In genomic region chr7:30694218-30694745, GRCh38 we compare ENCODE assay signal across 22 cellular contexts. TPM values are rescaled to one million over a fixed set of nuclear protein-coding genes. Genes with fewer than 3 reads are reported as not detected.
DNase-seq lines count a peak whose midpoint lies in the region; ATAC-seq and TF ChIP-seq lines count a peak whose summit lies in the region.
"Had no signal": no experiment of that assay in that cellular context is flagged by ENCODE, and none has a peak within 500 bp of the region (broad histone marks: within the 10 kb centered on the region; RNA-seq: fewer than 3 reads in every experiment).

No MANE protein-coding gene starts in this region.

- peak; percentile 55 for DNase-seq in Right ventricle myocardium superior
- DNase-seq in cardiac septum (ENCODE audit: low spot score), result no peak
- DNase-seq in heart left ventricle, result peak in 4 of 5 donors; percentile 35 to 63 (median 48)
- DNase-seq in lower lobe of right lung, result no peak
- peak; percentile 49 for DNase-seq in stomach
- no peak for DNase-seq in NCI-H1417 treated with DMSO at 0.1 percent for 48 hours (lab: John Stamatoyannopoulos, UW)
- no peak for DNase-seq in DMS79 (lab: John Stamatoyannopoulos, UW)
- no peak for DNase-seq in brain microvascular endothelial cell
- DNase-seq: activated CD4-positive, alpha-beta T cell treated with anti-CD3 and anti-CD28 coated beads, Interleukin-2, amount 10 ng/mL, durations not matched to agents 7 days and 5 days; activated naive CD4-positive, alpha-beta T cell treated with anti-CD3 and anti-CD28 coated beads for 36 hours; CD8-positive, alpha-beta T cell; dermis blood vessel endothelial cell; GDM1; Karpas-422; naive B cell; NCI-H187; NCI-H526; sigmoid colon; stimulated activated CD8-positive, alpha-beta memory T cell treated with anti-CD3 and anti-CD28 coated beads, Interleukin-4, amount 100 ng/mL, for 48 hours had no signal

- no peak for TF ChIP-seq CTCF in heart left ventricle (IDR thresholded peaks at IDR 0.05)
- no peak for TF ChIP-seq CTCF in lower lobe of right lung (IDR thresholded peaks at IDR 0.05)
- no peak for TF ChIP-seq CTCF in stomach (IDR thresholded peaks at IDR 0.05)
- TF ChIP-seq CTCF in brain microvascular endothelial cell (IDR thresholded peaks at IDR 0.05; ENCODE audit: low read depth, low read length, missing control alignments), result no peak

- TF ChIP-seq POLR2A in heart left ventricle (IDR thresholded peaks at IDR 0.05) (no peak), stomach (IDR thresholded peaks at IDR 0.05) (no peak)

- no peaks in the 10 kb centered on the region for H3K9me3 ChIP-seq in heart left ventricle
- no peaks in the 10 kb centered on the region for H3K9me3 ChIP-seq in lower lobe of right lung
- H3K9me3 ChIP-seq in stomach, result no peaks in the 10 kb centered on the region
- H3K9me3 ChIP-seq: sigmoid colon had no signal

- in situ Hi-C loops in brain microvascular endothelial cell (cut with HindIII; ENCODE audit: low pct_ligation_motif_present, low sequenced_read_pairs), result no loop called here

- no peaks in the 10 kb centered on the region for H3K36me3 ChIP-seq in heart left ventricle
- no peaks in the 10 kb centered on the region for H3K36me3 ChIP-seq in lower lobe of right lung
- H3K36me3 ChIP-seq in stomach, result no peaks in the 10 kb centered on the region
- no peaks in the 10 kb centered on the region for H3K36me3 ChIP-seq in brain microvascular endothelial cell (replicated peaks)
- H3K36me3 ChIP-seq: sigmoid colon had no signal

- H3K27me3 ChIP-seq in heart left ventricle (no peaks in the 10 kb centered on the region), lower lobe of right lung (ENCODE audit: low read depth) (no peaks in the 10 kb centered on the region), stomach (peaks cover 0 to 5% (median 0%) of the 10 kb centered on the region in 3 donors), brain microvascular endothelial cell (replicated peaks) (peaks cover 5% of the 10 kb centered on the region)
- H3K27me3 ChIP-seq: sigmoid colon had no signal

- TF ChIP-seq EP300 in stomach (IDR thresholded peaks at IDR 0.05), result no peak

- WGBS in heart left ventricle, 4 donors, result 40 to 48% (median 42%) methylated on average over 6 of the region's 6 CpGs
- WGBS in stomach, 5 donors, result 34 to 56% (median 42%) methylated on average over 6 of the region's 6 CpGs

- intact Hi-C loops in Right ventricle myocardium superior (cut with DNase I) (no loop called here), cardiac septum (cut with DNase I) (no loop called here), heart left ventricle (cut with DNase I) (no loop called here), lower lobe of right lung (cut with DNase I) (no loop called here), stomach (cut with DNase I; ENCODE audit: low total_unique reads) (no loop called here)

- peaks cover 0 to 36% (median 14%) of the 10 kb centered on the region in 12 donors for H3K4me1 ChIP-seq in heart left ventricle
- peaks cover 8% of the 10 kb centered on the region for H3K4me1 ChIP-seq in lower lobe of right lung
- peaks cover 0 to 9% (median 4%) of the 10 kb centered on the region in 4 donors for H3K4me1 ChIP-seq in stomach
- H3K4me1 ChIP-seq: sigmoid colon had no signal

- ATAC-seq in Right ventricle myocardium superior (ENCODE audit: poor library complexity) (peak; percentile 79), heart left ventricle (peak; percentile 76 to 87 (median 84)), lower lobe of right lung (peak; percentile 4 to 37)
- ATAC-seq: CD8-positive, alpha-beta T cell had no signal

- H3K27ac ChIP-seq in heart left ventricle, result peak overlapping the region in 8 of 12 donors; percentile 26 to 64 (median 50)
- H3K27ac ChIP-seq in lower lobe of right lung, result no peak overlapping the region
- H3K27ac ChIP-seq in stomach, result no peak overlapping the region
- H3K27ac ChIP-seq in brain microvascular endothelial cell, result no peak overlapping the region
- H3K27ac ChIP-seq: VCaP had no signal

- no peak overlapping the region for H3K4me3 ChIP-seq in heart left ventricle
- no peak overlapping the region for H3K4me3 ChIP-seq in lower lobe of right lung
- no peak overlapping the region for H3K4me3 ChIP-seq in stomach
- H3K4me3 ChIP-seq in brain microvascular endothelial cell (ENCODE audit: low read depth, low read length), result no peak overlapping the region
- H3K4me3 ChIP-seq: sigmoid colon had no signal

RNA-seq across cellular contexts. Expression of gene CRHR2, which starts 12.0 kb away (rescaled TPM):
- total RNA-seq in Right ventricle myocardium superior, result 0.24 TPM
- total RNA-seq in cardiac septum, result 0.57 TPM
- total RNA-seq in heart left ventricle, result 1 to 10 TPM in 2 of 9 donors, under 1 TPM in 6, not detected in 1; 0.28 to 1.6 (median 0.71) TPM
- polyA plus RNA-seq in heart left ventricle, result under 1 TPM; 0.06 to 0.80 TPM
- total RNA-seq in lower lobe of right lung, result not detected
- total RNA-seq in stomach, result not detected
- polyA plus RNA-seq in stomach, result not detected
- total RNA-seq: activated CD4-positive, alpha-beta T cell treated with anti-CD3 and anti-CD28 coated beads, Interleukin-2, amount 10 ng/mL, durations not matched to agents 7 days and 5 days; activated naive CD4-positive, alpha-beta T cell treated with anti-CD3 and anti-CD28 coated beads for 36 hours; dermis blood vessel endothelial cell; glomerular endothelial cell; osteocyte; sigmoid colon had no signal

RNA-seq across cellular contexts. Expression of gene INMT, which starts 57.7 kb away (rescaled TPM):
- total RNA-seq in Right ventricle myocardium superior (40.4 TPM), cardiac septum (17.3 TPM), heart left ventricle (10 to 100 TPM; 11.7 to 88.1 (median 29.6) TPM), lower lobe of right lung (249 TPM), stomach (10 to 100 TPM in 2 of 5 donors, 1 to 10 TPM in 3; 1.8 to 27.2 (median 8.4) TPM)
- polyA plus RNA-seq in heart left ventricle (10 to 100 TPM; 15.7 to 27.9 TPM), stomach (1 to 10 TPM; 3.2 to 7.2 (median 7.0) TPM)
- total RNA-seq: dermis blood vessel endothelial cell had no signal

Comparison
In these comparisons a context has a peak if more than half of its experiments do, and no peak if none do; other contexts are left out.
1. DNase-seq: peak in Right ventricle myocardium superior (single experiment), heart left ventricle (4 of 5) and stomach (single experiment); none in cardiac septum (single experiment), lower lobe of right lung (single experiment), NCI-H1417 treated with DMSO at 0.1 percent for 48 hours (single experiment), DMS79 (single experiment) and brain microvascular endothelial cell (single experiment).
2. ATAC-seq: peak in every context shown above with its lines; median percentile 84 in heart left ventricle; 79 in Right ventricle myocardium superior; 20 in lower lobe of right lung.
3. H3K27ac ChIP-seq: peak in heart left ventricle (8 of 12); none in lower lobe of right lung (single experiment), stomach (0 of 5) and brain microvascular endothelial cell (single experiment).